In the genomic region with DNA sequence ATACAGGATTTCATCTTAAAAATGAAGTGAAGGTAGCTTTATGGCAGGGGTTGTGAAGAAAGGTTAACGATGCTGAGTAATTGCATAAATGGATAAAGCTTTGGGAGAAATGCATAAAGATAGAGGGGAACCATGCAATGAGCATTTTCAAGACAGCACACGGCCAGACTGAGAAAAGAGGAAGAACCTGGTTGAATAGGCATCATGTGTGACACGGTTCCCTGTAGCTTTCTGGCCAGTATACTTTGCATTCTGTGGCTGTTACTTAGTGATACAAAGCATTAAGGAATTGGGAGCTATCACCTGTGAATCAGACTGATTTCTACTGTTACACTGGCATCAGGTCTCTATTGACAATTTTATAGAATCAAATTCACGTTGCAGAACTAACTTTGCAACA, we compare ENCODE assay signal across 1 cellular context.
TF ChIP-seq lines count a peak whose summit lies in the region.

No MANE protein-coding gene starts in this region.

TF ChIP-seq in GM12878, 131 proteins besides CTCF, POLR2A, EP300 and RAD21:
- TF ChIP-seq, protein P1, sequence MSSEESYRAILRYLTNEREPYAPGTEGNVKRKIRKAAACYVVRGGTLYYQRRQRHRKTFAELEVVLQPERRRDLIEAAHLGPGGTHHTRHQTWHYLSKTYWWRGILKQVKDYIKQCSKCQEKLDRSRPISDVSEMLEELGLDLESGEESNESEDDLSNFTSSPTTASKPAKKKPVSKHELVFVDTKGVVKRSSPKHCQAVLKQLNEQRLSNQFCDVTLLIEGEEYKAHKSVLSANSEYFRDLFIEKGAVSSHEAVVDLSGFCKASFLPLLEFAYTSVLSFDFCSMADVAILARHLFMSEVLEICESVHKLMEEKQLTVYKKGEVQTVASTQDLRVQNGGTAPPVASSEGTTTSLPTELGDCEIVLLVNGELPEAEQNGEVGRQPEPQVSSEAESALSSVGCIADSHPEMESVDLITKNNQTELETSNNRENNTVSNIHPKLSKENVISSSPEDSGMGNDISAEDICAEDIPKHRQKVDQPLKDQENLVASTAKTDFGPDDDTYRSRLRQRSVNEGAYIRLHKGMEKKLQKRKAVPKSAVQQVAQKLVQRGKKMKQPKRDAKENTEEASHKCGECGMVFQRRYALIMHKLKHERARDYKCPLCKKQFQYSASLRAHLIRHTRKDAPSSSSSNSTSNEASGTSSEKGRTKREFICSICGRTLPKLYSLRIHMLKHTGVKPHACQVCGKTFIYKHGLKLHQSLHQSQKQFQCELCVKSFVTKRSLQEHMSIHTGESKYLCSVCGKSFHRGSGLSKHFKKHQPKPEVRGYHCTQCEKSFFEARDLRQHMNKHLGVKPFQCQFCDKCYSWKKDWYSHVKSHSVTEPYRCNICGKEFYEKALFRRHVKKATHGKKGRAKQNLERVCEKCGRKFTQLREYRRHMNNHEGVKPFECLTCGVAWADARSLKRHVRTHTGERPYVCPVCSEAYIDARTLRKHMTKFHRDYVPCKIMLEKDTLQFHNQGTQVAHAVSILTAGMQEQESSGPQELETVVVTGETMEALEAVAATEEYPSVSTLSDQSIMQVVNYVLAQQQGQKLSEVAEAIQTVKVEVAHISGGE (CRISPR knock-in tag; IDR thresholded peaks at IDR 0.05) = no peak
- TF ChIP-seq SPI1 (IDR thresholded peaks at IDR 0.05; ENCODE audit: borderline replicate concordance, insufficient read depth, low read depth, low read length) = peak; percentile 57; the same call in 1 of the 2 replicates
- TF ChIP-seq ATF7 (IDR thresholded peaks at IDR 0.05; ENCODE audit: low read depth) = 0 out of 2 replicates have a peak, but pooled peaks have one; percentile 11
